21 cellular contexts compared by ENCODE assay signal in the genomic region with DNA sequence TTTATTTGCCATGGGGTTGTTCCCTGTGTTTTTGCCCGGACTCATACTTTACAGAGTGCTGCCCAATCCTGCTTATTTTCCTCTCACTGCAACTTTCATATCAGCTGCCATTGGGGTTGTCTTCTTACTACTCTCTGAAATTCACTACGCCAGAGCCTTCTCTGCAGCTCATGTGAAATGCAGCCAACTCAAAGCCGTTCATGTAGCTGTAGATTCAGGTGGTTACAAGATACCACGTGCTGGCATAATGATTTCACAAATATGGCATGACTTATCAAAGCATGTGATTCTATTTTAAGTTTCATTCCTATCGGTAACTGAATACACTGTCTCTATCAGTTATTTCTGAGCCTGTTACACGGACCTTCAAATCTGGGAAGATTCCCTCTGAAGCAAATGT.
"Had no signal": no experiment of that assay in that cellular context is flagged by ENCODE, and none has a peak within 500 bp of the region (broad histone marks: within the 10 kb centered on the region; RNA-seq: fewer than 3 reads in every experiment).

No MANE protein-coding gene starts in this region.

- H3K9me3 ChIP-seq: ascending aorta, breast epithelium, neutrophil, pancreas, testis had no signal

- H3K9me3 Mint-ChIP-seq: activated naive CD4-positive, alpha-beta T cell treated with anti-CD3 and anti-CD28 coated beads, Interleukin-2, amount 50 U/mL, for 24 hours; dendritic cell treated with granulocyte-macrophage colony-stimulating factor and Interleukin-4, amounts not matched to agents 40 ng/mL and 50 ng/mL, for 4 days; T-helper 1 cell treated with Interleukin-12 subunit alpha and Interleukin-12 subunit beta and Interleukin-4 antibody, amounts not matched to agents 30 μg/mL and 1 μg/mL, for 36 hours; type B pancreatic cell had no signal

- DNase-seq: activated CD4-positive, alpha-beta T cell treated with anti-CD3 and anti-CD28 coated beads, Interleukin-2, amount 50 U/mL, for 1 hour; activated CD4-positive, CD25-positive, alpha-beta regulatory T cell treated with anti-CD3 and anti-CD28 coated beads, Interleukin-2, amount 50 U/mL, for 72 hours; activated CD8-positive, alpha-beta memory T cell treated with anti-CD3 and anti-CD28 coated beads, Interleukin-2, amount 50 U/mL, for 4 hours; activated gamma-delta T cell; activated T-cell treated with anti-CD3 and anti-CD28 coated beads, Interleukin-2, amount 50 U/mL, for 48 hours; effector CD8-positive, alpha-beta T cell; mesendoderm; natural killer cell; pancreas; stimulated activated CD4-positive, alpha-beta T cell treated with anti-CD3 and anti-CD28 coated beads, Interleukin-4, amount 100 ng/mL, for 1 hour; testis had no signal

- H3K4me1 ChIP-seq: breast epithelium, pancreas, testis had no signal

- H3K36me3 ChIP-seq: breast epithelium, neutrophil, pancreas had no signal

- H3K4me1 Mint-ChIP-seq: activated naive CD4-positive, alpha-beta T cell treated with anti-CD3 and anti-CD28 coated beads, Interleukin-2, amount 50 U/mL, for 24 hours; natural killer cell had no signal

- FAIRE-seq: pancreas had no signal

- H3K27ac ChIP-seq: ascending aorta, breast epithelium, neutrophil, pancreas, skin epidermis, testis, VCaP had no signal

- H3K4me3 Mint-ChIP-seq: activated naive CD4-positive, alpha-beta T cell treated with anti-CD3 and anti-CD28 coated beads, Interleukin-2, amount 50 U/mL, for 24 hours; dendritic cell treated with granulocyte-macrophage colony-stimulating factor and Interleukin-4, amounts not matched to agents 40 ng/mL and 50 ng/mL, for 4 days; natural killer cell; T-helper 1 cell treated with Interleukin-12 subunit alpha and Interleukin-12 subunit beta and Interleukin-4 antibody, amounts not matched to agents 30 μg/mL and 1 μg/mL, for 36 hours; type B pancreatic cell had no signal

- H3K4me3 ChIP-seq: ascending aorta, breast epithelium, pancreas, skin epidermis, testis had no signal

- H3K27me3 Mint-ChIP-seq: dendritic cell treated with granulocyte-macrophage colony-stimulating factor and Interleukin-4, amounts not matched to agents 40 ng/mL and 50 ng/mL, for 4 days; type B pancreatic cell had no signal

- H3K36me3 Mint-ChIP-seq: activated naive CD4-positive, alpha-beta T cell treated with anti-CD3 and anti-CD28 coated beads, Interleukin-2, amount 50 U/mL, for 24 hours; natural killer cell; type B pancreatic cell had no signal

- ATAC-seq: esophagus mucosa, natural killer cell had no signal

- H3K27ac Mint-ChIP-seq: activated naive CD4-positive, alpha-beta T cell treated with anti-CD3 and anti-CD28 coated beads, Interleukin-2, amount 50 U/mL, for 24 hours; dendritic cell treated with granulocyte-macrophage colony-stimulating factor and Interleukin-4, amounts not matched to agents 40 ng/mL and 50 ng/mL, for 4 days; natural killer cell; T-helper 1 cell treated with Interleukin-12 subunit alpha and Interleukin-12 subunit beta and Interleukin-4 antibody, amounts not matched to agents 30 μg/mL and 1 μg/mL, for 36 hours; type B pancreatic cell had no signal

- H3K27me3 ChIP-seq: ascending aorta, breast epithelium, neutrophil, pancreas, testis had no signal
